ENCODE assay signal across 8 cellular contexts in genomic region chr12:57229041-57229633, GRCh38. TPM values are rescaled to one million over a fixed set of nuclear protein-coding genes. Genes with fewer than 3 reads are reported as not detected.
DNase-seq lines count a peak whose midpoint lies in the region; ATAC-seq, FAIRE-seq and TF ChIP-seq lines count a peak whose summit lies in the region.

No MANE protein-coding gene starts in this region.

- in situ Hi-C loops in HepG2 (cut with HindIII; ENCODE audit: extremely low pct_ligation_motif_present, low pct_unique_long_range_greater_than_20kb): no loop called here

- 2% methylated on average over 9 of the region's 9 CpGs for WGBS in HepG2 (ENCODE audit: low lambda C conversion rate)

- POLR2A ChIA-PET in HepG2 (lab: Yijun Ruan, JAX): interaction anchor here (0.8 to 3.2 kb wide), 19 partner anchors 7 to 291 kb away, joined by 3 to 116 read pairs (median 8); partner anchors contain the start of genes DDIT3, INHBE, LRP1 and NEMP1

- peak overlapping the region; percentile 97 for H3K4me2 ChIP-seq in HepG2 (ENCODE audit: low read depth, low read length)

- TF ChIP-seq EP300 in HepG2 (IDR thresholded peaks at IDR 0.05; ENCODE audit: low read depth in 2 of 2, low read length in 2 of 2) (no peak), HepG2 (CRISPR knock-in tag; IDR thresholded peaks at IDR 0.05; ENCODE audit: borderline replicate concordance) (no peak)

- peak overlapping the region; percentile 95 for H3K9ac ChIP-seq in HepG2 (ENCODE audit: insufficient read depth, low read depth, low read length)

- TF ChIP-seq RAD21 in HepG2 (CRISPR knock-in tag; IDR thresholded peaks at IDR 0.05): no peak

- TSS peak; percentile 91 for BruUV-seq in HepG2 (replicated peaks; lab: Mats Ljungman, UMichigan)

- peak; percentile 28 for FAIRE-seq in HepG2 (lab: Jason Lieb, UNC)

- peaks cover 20 to 30% of the 10 kb centered on the region in 2 experiments for H3K36me3 ChIP-seq in HepG2 (replicated peaks in 1 of 2; ENCODE audit: control insufficient read depth in 1 of 2, insufficient read depth in 2 of 2, low read length in 2 of 2)
- H3K36me3 ChIP-seq in vagina: peaks cover 0 to 30% of the 10 kb centered on the region in 2 donors

- H3K27me3 Mint-ChIP-seq in activated T-helper 1 cell treated with anti-CD3 and anti-CD28 coated beads, Interleukin-12 subunit alpha, Interleukin-12 subunit beta, Interleukin-2, Interleukin-4 antibody, amounts not matched to agents 30 ng/mL and 10 ng/mL and 1 ng/mL, durations not matched to agents 14 hours and 24 hours and 36 hours (ENCODE audit: insufficient read depth): peaks cover 23% of the 10 kb centered on the region

- intact Hi-C loops in activated T-helper 1 cell treated with anti-CD3 and anti-CD28 coated beads, Interleukin-12 subunit alpha, Interleukin-12 subunit beta, Interleukin-2, Interleukin-4 antibody, amounts not matched to agents 30 ng/mL and 10 ng/mL and 1 ng/mL, durations not matched to agents 14 hours and 24 hours and 36 hours (cut with micrococcal nuclease): loop anchor here (1.0 to 5.0 kb wide), 3 partner anchors 10 to 142 kb away; partner anchors contain the start of gene NAB2
- intact Hi-C loops in HepG2 (cut with micrococcal nuclease; ENCODE audit: unreplicated experiment): loop anchor here (1.0 kb wide), 1 partner anchor 99 kb away; no protein-coding TSS in a partner anchor
- intact Hi-C loops in vagina (cut with DNase I): no loop called here

- no peak for TF ChIP-seq POLR2A in HepG2 (IDR thresholded peaks at IDR 0.05; ENCODE audit: insufficient read depth in 1 of 2, low read depth in 2 of 2, low read length in 2 of 2)
- TF ChIP-seq POLR2A in vagina (IDR thresholded peaks at IDR 0.05): no peak

- peak overlapping the region; percentile 71 to 82 (median 75) for H3K4me3 ChIP-seq in HepG2 (replicated peaks in 1 of 3; ENCODE audit: insufficient read depth in 1 of 3, low read depth in 2 of 3, low read length in 3 of 3)
- H3K4me3 ChIP-seq in vagina: peak overlapping the region; percentile 57 to 66

- H3K79me2 ChIP-seq in HepG2 (ENCODE audit: insufficient read depth, low read length): peaks cover 33% of the 10 kb centered on the region

- H3K4me1 Mint-ChIP-seq in activated T-helper 1 cell treated with anti-CD3 and anti-CD28 coated beads, Interleukin-12 subunit alpha, Interleukin-12 subunit beta, Interleukin-2, Interleukin-4 antibody, amounts not matched to agents 30 ng/mL and 10 ng/mL and 1 ng/mL, durations not matched to agents 14 hours and 24 hours and 36 hours (ENCODE audit: low read depth): peaks cover 60% of the 10 kb centered on the region

- H3K9me3 ChIP-seq in HepG2 (ENCODE audit: low read length) (no peaks in the 10 kb centered on the region), vagina (no peaks in the 10 kb centered on the region)

- CTCF ChIA-PET in HepG2 (lab: Yijun Ruan, JAX; ENCODE audit: low intra/inter-chr PET ratio, low total read pairs): interaction anchor here (8.7 kb wide), 1 partner anchor 10 kb away, joined by 87 read pairs; a partner anchor contains a TSS

- H3K4me1 ChIP-seq in HepG2 (ENCODE audit: insufficient read depth, low read length): peaks cover 81% of the 10 kb centered on the region
- peaks cover 34% of the 10 kb centered on the region for H3K4me1 ChIP-seq in vagina

- no peak for DNase-seq in activated T-helper 1 cell treated with anti-CD3 and anti-CD28 coated beads, Interleukin-12 subunit alpha, Interleukin-12 subunit beta, Interleukin-2, Interleukin-4 antibody, amounts not matched to agents 30 ng/mL and 10 ng/mL and 1 ng/mL, durations not matched to agents 14 hours and 24 hours and 36 hours (ENCODE audit: low spot score)
- DNase-seq in HepG2 (ENCODE audit: low spot score): no peak
- no peak for DNase-seq in vagina (ENCODE audit: extremely low spot score in 2 of 2)
- no peak for DNase-seq in stimulated activated CD4-positive, alpha-beta T cell treated with anti-CD3 and anti-CD28 coated beads, Interleukin-4, amount 100 ng/mL, for 24 hours
- DNase-seq in activated CD4-positive, CD25-positive, alpha-beta regulatory T cell (lab: John Stamatoyannopoulos, UW): no peak

- peaks cover 9% of the 10 kb centered on the region; the same call in 1 of the 2 replicates for H4K20me1 ChIP-seq in HepG2 (ENCODE audit: insufficient read depth, low read length)

- ATAC-seq in GM18867 (IDR thresholded peaks at IDR 0.05; ENCODE audit: unreplicated experiment) (peak; percentile 12), HG03432 (IDR thresholded peaks at IDR 0.05; ENCODE audit: unreplicated experiment) (peak; percentile 7), HepG2 (no peak), HG03108 (IDR thresholded peaks at IDR 0.05; ENCODE audit: unreplicated experiment) (no peak)

- TF ChIP-seq CTCF in HepG2 (CRISPR knock-in tag; IDR thresholded peaks at IDR 0.05): no peak
- no peak for TF ChIP-seq CTCF in vagina (IDR thresholded peaks at IDR 0.05)

- peak overlapping the region; percentile 96 for H3K27ac Mint-ChIP-seq in activated T-helper 1 cell treated with anti-CD3 and anti-CD28 coated beads, Interleukin-12 subunit alpha, Interleukin-12 subunit beta, Interleukin-2, Interleukin-4 antibody, amounts not matched to agents 30 ng/mL and 10 ng/mL and 1 ng/mL, durations not matched to agents 14 hours and 24 hours and 36 hours

- H3K36me3 Mint-ChIP-seq in activated T-helper 1 cell treated with anti-CD3 and anti-CD28 coated beads, Interleukin-12 subunit alpha, Interleukin-12 subunit beta, Interleukin-2, Interleukin-4 antibody, amounts not matched to agents 30 ng/mL and 10 ng/mL and 1 ng/mL, durations not matched to agents 14 hours and 24 hours and 36 hours (ENCODE audit: low read depth): peaks cover 24% of the 10 kb centered on the region

- peaks cover 2 to 27% of the 10 kb centered on the region in 2 experiments; a peak in 4 of 5 replicates for H3K27me3 ChIP-seq in HepG2 (ENCODE audit: control insufficient read depth in 1 of 2, insufficient read depth in 2 of 2, low read length in 2 of 2)
- H3K27me3 ChIP-seq in vagina: no peaks in the 10 kb centered on the region

- peak overlapping the region; percentile 95 for H3K27ac ChIP-seq in HepG2 (ENCODE audit: extremely low read length, insufficient read depth, low read length)
- peak overlapping the region; percentile 67 for H3K27ac ChIP-seq in vagina

- H2AFZ ChIP-seq in HepG2 (ENCODE audit: low read length): peak overlapping the region; percentile 51

- peak overlapping the region; percentile 98 for H3K4me3 Mint-ChIP-seq in activated T-helper 1 cell treated with anti-CD3 and anti-CD28 coated beads, Interleukin-12 subunit alpha, Interleukin-12 subunit beta, Interleukin-2, Interleukin-4 antibody, amounts not matched to agents 30 ng/mL and 10 ng/mL and 1 ng/mL, durations not matched to agents 14 hours and 24 hours and 36 hours

- no peaks in the 10 kb centered on the region for H3K9me3 Mint-ChIP-seq in activated T-helper 1 cell treated with anti-CD3 and anti-CD28 coated beads, Interleukin-12 subunit alpha, Interleukin-12 subunit beta, Interleukin-2, Interleukin-4 antibody, amounts not matched to agents 30 ng/mL and 10 ng/mL and 1 ng/mL, durations not matched to agents 14 hours and 24 hours and 36 hours

RNA-seq across cellular contexts. Expression of gene SHMT2, which starts 0.4 kb away (rescaled TPM):
- total RNA-seq in activated T-helper 1 cell treated with anti-CD3 and anti-CD28 coated beads, Interleukin-12 subunit alpha, Interleukin-12 subunit beta, Interleukin-2, Interleukin-4 antibody, amounts not matched to agents 30 ng/mL and 10 ng/mL and 1 ng/mL, durations not matched to agents 14 hours and 24 hours and 36 hours: 276 and 280 TPM in 2 replicates
- total RNA-seq in HepG2 (2016; rRNA removed; fragmentation: Illumina TruSeq; extraction: Trizol) (181 and 184 TPM in 2 replicates), vagina (54.0 TPM)
- total RNA-seq in HepG2 (2016; cell fraction: cytosol; rRNA removed; fragmentation: Illumina TruSeq; extraction: Trizol; ENCODE audit: low read depth): 34.5 and 40.7 TPM in 2 replicates
- 185 and 193 TPM in 2 replicates for total RNA-seq in HepG2 (2016; cell fraction: insoluble cytoplasmic fraction; rRNA removed; fragmentation: Illumina TruSeq; extraction: Trizol)
- 86.2 and 91.5 TPM in 2 replicates for total RNA-seq in HepG2 (2016; cell fraction: membrane; rRNA removed; fragmentation: Illumina TruSeq; extraction: Trizol)
- 87.0 and 104 TPM in 2 replicates for total RNA-seq in HepG2 (2016; cell fraction: nucleus; rRNA removed; fragmentation: Illumina TruSeq; extraction: Trizol)
- polyA plus RNA-seq in HepG2 (2011; rRNA removed): 393 and 420 TPM in 2 replicates
- 388 and 543 TPM in 2 replicates for polyA plus RNA-seq in HepG2 (2011; cell fraction: cytosol; rRNA removed)
- 527 and 559 TPM in 2 replicates for polyA plus RNA-seq in HepG2 (2011; cell fraction: nucleus; rRNA removed)
- 193 and 317 TPM in 2 replicates for polyA plus RNA-seq in HepG2 (2012)
- polyA plus RNA-seq in HepG2 (2016; cell fraction: cytosol; fragmentation: Illumina TruSeq; extraction: Trizol; ENCODE audit: low read depth): 47.3 and 51.9 TPM in 2 replicates
- polyA plus RNA-seq in HepG2 (2016; cell fraction: insoluble cytoplasmic fraction; fragmentation: Illumina TruSeq; extraction: Trizol; ENCODE audit: low read depth): 228 and 257 TPM in 2 replicates
- polyA plus RNA-seq in HepG2 (2016; cell fraction: membrane; fragmentation: Illumina TruSeq; extraction: Trizol; ENCODE audit: low read depth): 85.7 and 97.2 TPM in 2 replicates
- polyA plus RNA-seq in HepG2 (2016; cell fraction: nucleus; fragmentation: Illumina TruSeq; extraction: Trizol; ENCODE audit: insufficient read depth, low read depth): 161 and 174 TPM in 2 replicates
- 452 and 685 TPM in 2 replicates for polyA minus RNA-seq in HepG2 (2011; rRNA and poly(A)+ RNA removed; ENCODE audit: low replicate concordance)
- 216 and 224 TPM in 2 replicates for polyA minus RNA-seq in HepG2 (2011; cell fraction: cytosol; rRNA and poly(A)+ RNA removed)
- polyA minus RNA-seq in HepG2 (2011; cell fraction: nucleus; rRNA and poly(A)+ RNA removed): 130 and 151 TPM in 2 replicates

RNA-seq across cellular contexts. Expression of gene NXPH4, which starts 12.5 kb away (rescaled TPM):
- 0.36 and 0.49 TPM in 2 replicates for total RNA-seq in activated T-helper 1 cell treated with anti-CD3 and anti-CD28 coated beads, Interleukin-12 subunit alpha, Interleukin-12 subunit beta, Interleukin-2, Interleukin-4 antibody, amounts not matched to agents 30 ng/mL and 10 ng/mL and 1 ng/mL, durations not matched to agents 14 hours and 24 hours and 36 hours
- total RNA-seq in HepG2 (2016; rRNA removed; fragmentation: Illumina TruSeq; extraction: Trizol) (not detected in 2 replicates), vagina (3.2 TPM)
- not detected in 2 replicates for total RNA-seq in HepG2 (2016; cell fraction: cytosol; rRNA removed; fragmentation: Illumina TruSeq; extraction: Trizol; ENCODE audit: low read depth)
- total RNA-seq in HepG2 (2016; cell fraction: insoluble cytoplasmic fraction; rRNA removed; fragmentation: Illumina TruSeq; extraction: Trizol): not detected in 2 replicates
- not detected in 2 replicates for total RNA-seq in HepG2 (2016; cell fraction: membrane; rRNA removed; fragmentation: Illumina TruSeq; extraction: Trizol)
- total RNA-seq in HepG2 (2016; cell fraction: nucleus; rRNA removed; fragmentation: Illumina TruSeq; extraction: Trizol): not detected in 2 replicates
- polyA plus RNA-seq in HepG2 (2011; rRNA removed): 0.13 and 0.24 TPM in 2 replicates
- polyA plus RNA-seq in HepG2 (2011; cell fraction: cytosol; rRNA removed): 0.18 and 0.24 TPM in 2 replicates
- polyA plus RNA-seq in HepG2 (2011; cell fraction: nucleus; rRNA removed): 0.54 and 0.55 TPM in 2 replicates
- 1.9 and 2.5 TPM in 2 replicates for polyA plus RNA-seq in HepG2 (2012)
- not detected in 2 replicates for polyA plus RNA-seq in HepG2 (2016; cell fraction: cytosol; fragmentation: Illumina TruSeq; extraction: Trizol; ENCODE audit: low read depth)
- polyA plus RNA-seq in HepG2 (2016; cell fraction: insoluble cytoplasmic fraction; fragmentation: Illumina TruSeq; extraction: Trizol; ENCODE audit: low read depth): not detected in 2 replicates
- not detected in 2 replicates for polyA plus RNA-seq in HepG2 (2016; cell fraction: membrane; fragmentation: Illumina TruSeq; extraction: Trizol; ENCODE audit: low read depth)
- polyA plus RNA-seq in HepG2 (2016; cell fraction: nucleus; fragmentation: Illumina TruSeq; extraction: Trizol; ENCODE audit: insufficient read depth, low read depth): not detected in 2 replicates
- 0.30 and 2.2 TPM in 2 replicates for polyA minus RNA-seq in HepG2 (2011; rRNA and poly(A)+ RNA removed; ENCODE audit: low replicate concordance)
- not detected in 2 replicates for polyA minus RNA-seq in HepG2 (2011; cell fraction: cytosol; rRNA and poly(A)+ RNA removed)
- polyA minus RNA-seq in HepG2 (2011; cell fraction: nucleus; rRNA and poly(A)+ RNA removed): 0.25 TPM in 1 of 2 replicates, not detected in the other

RNA-seq across cellular contexts. Expression of gene STAC3, which starts 21.9 kb away (rescaled TPM):
- 3.1 and 4.2 TPM in 2 replicates for total RNA-seq in activated T-helper 1 cell treated with anti-CD3 and anti-CD28 coated beads, Interleukin-12 subunit alpha, Interleukin-12 subunit beta, Interleukin-2, Interleukin-4 antibody, amounts not matched to agents 30 ng/mL and 10 ng/mL and 1 ng/mL, durations not matched to agents 14 hours and 24 hours and 36 hours
- total RNA-seq in HepG2 (2016; rRNA removed; fragmentation: Illumina TruSeq; extraction: Trizol) (0.14 and 0.18 TPM in 2 replicates), vagina (0.74 TPM)
- not detected in 2 replicates for total RNA-seq in HepG2 (2016; cell fraction: cytosol; rRNA removed; fragmentation: Illumina TruSeq; extraction: Trizol; ENCODE audit: low read depth)
- 0.25 and 0.26 TPM in 2 replicates for total RNA-seq in HepG2 (2016; cell fraction: insoluble cytoplasmic fraction; rRNA removed; fragmentation: Illumina TruSeq; extraction: Trizol)
- total RNA-seq in HepG2 (2016; cell fraction: membrane; rRNA removed; fragmentation: Illumina TruSeq; extraction: Trizol): not detected in 2 replicates
- total RNA-seq in HepG2 (2016; cell fraction: nucleus; rRNA removed; fragmentation: Illumina TruSeq; extraction: Trizol): 0.34 and 0.62 TPM in 2 replicates
- polyA plus RNA-seq in HepG2 (2011; rRNA removed): 0.22 and 0.27 TPM in 2 replicates
- 0.05 and 0.17 TPM in 2 replicates for polyA plus RNA-seq in HepG2 (2011; cell fraction: cytosol; rRNA removed)
- 1.3 TPM in 2 replicates for polyA plus RNA-seq in HepG2 (2011; cell fraction: nucleus; rRNA removed)
- polyA plus RNA-seq in HepG2 (2012): 0.34 and 0.49 TPM in 2 replicates
- 0.12 TPM in 1 of 2 replicates, not detected in the other for polyA plus RNA-seq in HepG2 (2016; cell fraction: cytosol; fragmentation: Illumina TruSeq; extraction: Trizol; ENCODE audit: low read depth)
- 0.19 and 0.38 TPM in 2 replicates for polyA plus RNA-seq in HepG2 (2016; cell fraction: insoluble cytoplasmic fraction; fragmentation: Illumina TruSeq; extraction: Trizol; ENCODE audit: low read depth)
- 0.18 TPM in 1 of 2 replicates, not detected in the other for polyA plus RNA-seq in HepG2 (2016; cell fraction: membrane; fragmentation: Illumina TruSeq; extraction: Trizol; ENCODE audit: low read depth)
- polyA plus RNA-seq in HepG2 (2016; cell fraction: nucleus; fragmentation: Illumina TruSeq; extraction: Trizol; ENCODE audit: insufficient read depth, low read depth): 1.4 and 2.4 TPM in 2 replicates
- 0.54 TPM in 1 of 2 replicates, not detected in the other for polyA minus RNA-seq in HepG2 (2011; rRNA and poly(A)+ RNA removed; ENCODE audit: low replicate concordance)
- not detected in 2 replicates for polyA minus RNA-seq in HepG2 (2011; cell fraction: cytosol; rRNA and poly(A)+ RNA removed)
- 0.99 and 1.3 TPM in 2 replicates for polyA minus RNA-seq in HepG2 (2011; cell fraction: nucleus; rRNA and poly(A)+ RNA removed)

Comparison
In these comparisons a context has a peak if more than half of its experiments do, and no peak if none do; other contexts are left out.
1. ATAC-seq: peak in GM18867 (single experiment) and HG03432 (single experiment); none in HepG2 (single experiment) and HG03108 (single experiment).